In the genomic region with DNA sequence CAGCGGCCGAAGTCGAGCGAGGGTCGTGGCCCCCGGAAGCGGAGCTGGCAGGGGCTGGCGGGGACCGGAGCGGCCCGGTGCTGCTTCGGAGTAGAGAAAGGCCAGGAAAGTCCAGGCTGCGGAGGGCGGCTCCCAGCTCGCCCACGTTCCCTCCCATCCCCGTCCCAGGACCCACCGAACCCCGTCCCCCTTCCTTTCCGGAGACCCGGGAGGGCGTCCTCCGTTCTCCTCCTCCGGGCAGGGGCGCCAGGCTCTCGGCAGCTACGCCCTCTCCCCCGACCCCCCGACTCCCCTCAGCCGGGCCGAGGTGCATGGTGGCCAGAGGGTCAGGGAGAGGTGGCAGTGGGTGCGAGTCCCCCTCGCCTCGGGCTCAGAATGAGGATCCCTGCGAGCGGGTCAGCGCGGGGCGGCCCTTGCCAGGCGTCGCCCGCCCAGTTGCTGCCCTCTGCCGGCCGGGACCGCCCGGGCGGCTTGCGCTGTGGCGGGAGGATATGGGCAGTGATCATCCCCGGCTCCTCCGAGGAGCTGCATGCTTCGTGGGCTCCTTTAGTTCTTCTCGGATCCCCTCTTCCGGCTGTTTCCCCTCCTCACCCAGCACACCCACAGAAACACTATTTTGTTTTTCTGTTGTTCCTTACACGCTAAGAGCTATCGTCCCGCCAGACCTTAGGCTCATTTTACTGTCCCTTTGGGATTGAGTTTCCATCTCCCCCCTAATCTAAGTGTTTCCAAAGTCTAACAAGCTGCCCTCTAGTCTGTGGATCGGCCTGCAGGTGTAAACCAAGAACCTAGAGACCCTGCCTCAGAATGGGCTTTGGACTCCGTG, we compare ENCODE assay signal across 8 cellular contexts. TPM values are rescaled to one million over a fixed set of nuclear protein-coding genes. Genes with fewer than 3 reads are reported as not detected.
DNase-seq lines count a peak whose midpoint lies in the region; ATAC-seq and TF ChIP-seq lines count a peak whose summit lies in the region.

No MANE protein-coding gene starts in this region.

- TF ChIP-seq CTCF in 22Rv1 (IDR thresholded peaks at IDR 0.05) (peak; percentile 97), OCI-LY7 (conservative IDR thresholded peaks at IDR 0.05; ENCODE audit: low read length) (peak; percentile 48), parathyroid adenoma (IDR thresholded peaks at IDR 0.05) (peak; percentile 65)

- CTCF ChIA-PET in OCI-LY7 (lab: Charles Lee; ENCODE audit: unreplicated experiment), result no interaction called here

- intact Hi-C loops in OCI-LY7 (cut with micrococcal nuclease; ENCODE audit: unreplicated experiment) (no loop called here), left cardiac atrium (cut with DNase I) (loop anchor here in 1 of 2 donors (5.0 to 10.0 kb wide), 2 partner anchors 314 to 511 kb away; no protein-coding TSS in a partner anchor)

- H3K9me2 ChIP-seq in OCI-LY7 (ENCODE audit: insufficient read depth, low read length), result no peaks in the 10 kb centered on the region

- peaks cover 3% of the 10 kb centered on the region for H3K4me1 Mint-ChIP-seq in activated naive CD8-positive, alpha-beta T cell treated with anti-CD3 and anti-CD28 coated beads, Interleukin-2, amount 10 ng/mL, durations not matched to agents 7 days and 5 days

- H3K4me3 Mint-ChIP-seq in activated naive CD8-positive, alpha-beta T cell treated with anti-CD3 and anti-CD28 coated beads, Interleukin-2, amount 10 ng/mL, durations not matched to agents 7 days and 5 days, result peak overlapping the region; percentile 42

- H3K36me3 Mint-ChIP-seq in activated naive CD8-positive, alpha-beta T cell treated with anti-CD3 and anti-CD28 coated beads, Interleukin-2, amount 10 ng/mL, durations not matched to agents 7 days and 5 days, result no peaks in the 10 kb centered on the region

- H3K27me3 ChIP-seq in parathyroid adenoma (ENCODE audit: control insufficient read depth, insufficient read depth, low read length), result peaks cover 5% of the 10 kb centered on the region

- no peak overlapping the region for H3K9ac ChIP-seq in parathyroid adenoma

- H3K4me1 ChIP-seq in OCI-LY7 (ENCODE audit: insufficient read depth, low read length, poor library complexity, severe bottlenecking) (no peaks in the 10 kb centered on the region), parathyroid adenoma (no peaks in the 10 kb centered on the region), urinary bladder (ENCODE audit: insufficient read depth) (peaks cover 2% of the 10 kb centered on the region)

- ATAC-seq in GM18868 (IDR thresholded peaks at IDR 0.05; ENCODE audit: unreplicated experiment), result peak; percentile 67
- peak; percentile 74 for ATAC-seq in activated naive CD8-positive, alpha-beta T cell treated with anti-CD3 and anti-CD28 coated beads, Interleukin-2, amount 10 ng/mL, durations not matched to agents 7 days and 5 days (ENCODE audit: low read depth)
- peak; percentile 94 for ATAC-seq in left cardiac atrium
- ATAC-seq in GM19395 (IDR thresholded peaks at IDR 0.05; ENCODE audit: unreplicated experiment), result no peak

- 5% methylated on average over 59 of the region's 59 CpGs for WGBS in urinary bladder

- no peaks in the 10 kb centered on the region for H3K9me3 Mint-ChIP-seq in activated naive CD8-positive, alpha-beta T cell treated with anti-CD3 and anti-CD28 coated beads, Interleukin-2, amount 10 ng/mL, durations not matched to agents 7 days and 5 days

- no peaks in the 10 kb centered on the region for H4K20me1 ChIP-seq in OCI-LY7 (ENCODE audit: insufficient read depth, low read length)

- no peak overlapping the region for H3K4me2 ChIP-seq in OCI-LY7 (ENCODE audit: low read length)
- peak overlapping the region; percentile 43 for H3K4me2 ChIP-seq in parathyroid adenoma (ENCODE audit: low read length)

- peak; percentile 9 for DNase-seq in OCI-LY7 (ENCODE audit: low spot score)
- peak; percentile 75 for DNase-seq in activated naive CD8-positive, alpha-beta T cell treated with anti-CD3 and anti-CD28 coated beads, Interleukin-2, amount 10 ng/mL, durations not matched to agents 7 days and 5 days
- peak; percentile 79 for DNase-seq in left cardiac atrium

- H3K27ac ChIP-seq in 22Rv1 (no peak overlapping the region), OCI-LY7 (ENCODE audit: low read depth, low read length, poor library complexity, severe bottlenecking) (no peak overlapping the region), parathyroid adenoma (no peak overlapping the region), urinary bladder (ENCODE audit: low read depth) (no peak overlapping the region)

- H3K4me3 ChIP-seq in OCI-LY7 (ENCODE audit: low read depth, low read length, poor library complexity, severe bottlenecking), result no peak overlapping the region
- H3K4me3 ChIP-seq in parathyroid adenoma (ENCODE audit: low read depth, low read length), result peak overlapping the region; percentile 29
- peak overlapping the region; percentile 55 for H3K4me3 ChIP-seq in urinary bladder (ENCODE audit: low read depth, low read length)

- POLR2A ChIA-PET in OCI-LY7 (lab: Charles Lee), result no interaction called here
- POLR2A ChIA-PET in activated naive CD8-positive, alpha-beta T cell treated with anti-CD3 and anti-CD28 coated beads, Interleukin-2, amount 10 ng/mL, durations not matched to agents 7 days and 5 days (lab: Charles Lee), result interaction anchor here (1.3 kb wide), 1 partner anchor 201 kb away, joined by 3 read pairs; no protein-coding TSS in a partner anchor

- H2AFZ ChIP-seq in OCI-LY7 (ENCODE audit: low read length), result no peak overlapping the region
- peak overlapping the region; percentile 70 for H2AFZ ChIP-seq in parathyroid adenoma

- H3K36me3 ChIP-seq in OCI-LY7 (ENCODE audit: insufficient read depth, low read length) (no peaks in the 10 kb centered on the region), parathyroid adenoma (ENCODE audit: control insufficient read depth, insufficient read depth, low read length) (no peaks in the 10 kb centered on the region), urinary bladder (ENCODE audit: insufficient read depth) (no peaks in the 10 kb centered on the region)

- peaks cover 73% of the 10 kb centered on the region for H3K27me3 Mint-ChIP-seq in activated naive CD8-positive, alpha-beta T cell treated with anti-CD3 and anti-CD28 coated beads, Interleukin-2, amount 10 ng/mL, durations not matched to agents 7 days and 5 days

- H3K27ac Mint-ChIP-seq in activated naive CD8-positive, alpha-beta T cell treated with anti-CD3 and anti-CD28 coated beads, Interleukin-2, amount 10 ng/mL, durations not matched to agents 7 days and 5 days, result no peak overlapping the region

- H3K79me2 ChIP-seq in OCI-LY7 (ENCODE audit: insufficient read depth, low read depth, low read length) (no peaks in the 10 kb centered on the region), parathyroid adenoma (no peaks in the 10 kb centered on the region)

- BruUV-seq in OCI-LY7 (replicated peaks; lab: Mats Ljungman, UMichigan), result no TSS peak

- H3K9me3 ChIP-seq in OCI-LY7 (ENCODE audit: low read length) (no peaks in the 10 kb centered on the region), parathyroid adenoma (ENCODE audit: control insufficient read depth, low read length) (no peaks in the 10 kb centered on the region)

RNA-seq across cellular contexts. Expression of a gene that starts 0.7 kb away (rescaled TPM):
- total RNA-seq in OCI-LY7 (2014; rRNA removed; shearing (Covaris generic)), result not detected in 2 replicates
- total RNA-seq in OCI-LY7 (2022), result not detected in 2 replicates
- under 1 TPM; 0.62 to 0.86 TPM for total RNA-seq in activated naive CD8-positive, alpha-beta T cell treated with anti-CD3 and anti-CD28 coated beads, Interleukin-2, amount 10 ng/mL, durations not matched to agents 7 days and 5 days
- total RNA-seq in left cardiac atrium, result 10 to 100 TPM; 24.4 TPM
- 36.0 TPM for total RNA-seq in urinary bladder
- 3.6 TPM for polyA plus RNA-seq in urinary bladder

Comparison
In these comparisons a context has a peak if more than half of its experiments do, and no peak if none do; other contexts are left out.
1. DNase-seq: peak in every context shown above with its lines; median percentile 79 in left cardiac atrium; 75 in activated naive CD8-positive, alpha-beta T cell treated with anti-CD3 and anti-CD28 coated beads, Interleukin-2, amount 10 ng/mL, durations not matched to agents 7 days and 5 days; 9 in OCI-LY7.
2. RNA of a gene that starts 0.7 kb away (total RNA-seq): 36.0 TPM in urinary bladder (single experiment) and 24.4 TPM in left cardiac atrium; 0.62 to 0.86 TPM in activated naive CD8-positive, alpha-beta T cell treated with anti-CD3 and anti-CD28 coated beads, Interleukin-2, amount 10 ng/mL, durations not matched to agents 7 days and 5 days and not detected in OCI-LY7; every median in the first group is over 10 times any median in the second.
3. Peak in every context shown above with its lines, with median percentiles within 50 percentile points of each other: CTCF ChIP-seq.